21 cellular contexts compared by ENCODE assay signal in genomic region chr7:96833701-96834453, GRCh38.
DNase-seq lines count a peak whose midpoint lies in the region; FAIRE-seq and TF ChIP-seq lines count a peak whose summit lies in the region.
"Had no signal": no experiment of that assay in that cellular context is flagged by ENCODE, and none has a peak within 500 bp of the region (broad histone marks: within the 10 kb centered on the region; RNA-seq: fewer than 3 reads in every experiment).

No MANE protein-coding gene starts in this region.

- CTCF ChIA-PET in endothelial cell of umbilical vein (lab: Charles Lee) (no interaction called here), HEK293T (lab: Yijun Ruan, JAX) (no interaction called here)

- H3K36me3 Mint-ChIP-seq in neural crest cell (ENCODE audit: low read depth): no peaks in the 10 kb centered on the region

- no peaks in the 10 kb centered on the region for H3K36me3 ChIP-seq in endothelial cell of umbilical vein (ENCODE audit: control insufficient read depth in 2 of 2, extremely low read depth in 1 of 2, insufficient read depth in 2 of 2, low read length in 2 of 2)
- H3K36me3 ChIP-seq: ovary, Peyer's patch, uterus had no signal

- TF ChIP-seq CTCF in endothelial cell of umbilical vein (IDR thresholded peaks at IDR 0.05; ENCODE audit: extremely low read depth in 1 of 2, insufficient read depth in 1 of 2, low read depth in 1 of 2, low read length in 2 of 2) (no peak), neural crest cell (conservative IDR thresholded peaks at IDR 0.05) (no peak), GM10266 (IDR thresholded peaks at IDR 0.05; ENCODE audit: control insufficient read depth, insufficient read depth, low read depth, missing control alignments) (no peak)

- BruUV-seq in endothelial cell of umbilical vein (replicated peaks; lab: Mats Ljungman, UMichigan): no TSS peak

- H2AFZ ChIP-seq in endothelial cell of umbilical vein (ENCODE audit: low read depth, low read length): no peak overlapping the region

- H3K4me1 Mint-ChIP-seq in neural crest cell: peaks cover 7% of the 10 kb centered on the region

- no peak overlapping the region for H3K9ac ChIP-seq in endothelial cell of umbilical vein (replicated peaks; ENCODE audit: extremely low read depth, insufficient read depth, low read length)

- no peaks in the 10 kb centered on the region for H3K4me1 ChIP-seq in endothelial cell of umbilical vein (ENCODE audit: control insufficient read depth, extremely low read depth, insufficient read depth, low read length)
- H3K4me1 ChIP-seq: Peyer's patch, uterus had no signal

- no peak for TF ChIP-seq POLR2A in endothelial cell of umbilical vein (IDR thresholded peaks at IDR 0.05; ENCODE audit: low read depth, low read length)

- intact Hi-C loops in endothelial cell of umbilical vein (cut with micrococcal nuclease): no loop called here

- no peak overlapping the region for H3K4me3 ChIP-seq in endothelial cell of umbilical vein (replicated peaks in 1 of 3; ENCODE audit: insufficient read depth in 1 of 3, low read depth in 1 of 3, low read length in 3 of 3)
- H3K4me3 ChIP-seq: ovary, Peyer's patch, uterus had no signal

- no peak overlapping the region for H3K4me3 Mint-ChIP-seq in neural crest cell
- H3K4me3 Mint-ChIP-seq: activated CD8-positive, alpha-beta T cell treated with anti-CD3 and anti-CD28 coated beads, Interleukin-2, amount 10 ng/mL, durations not matched to agents 7 days and 5 days; activated T-helper 1 cell treated with anti-CD3 and anti-CD28 coated beads, Interleukin-12 subunit alpha, Interleukin-12 subunit beta, Interleukin-2, Interleukin-4 antibody, amounts not matched to agents 30 ng/mL and 10 ng/mL and 1 ng/mL, durations not matched to agents 14 hours and 24 hours and 36 hours; stimulated activated naive CD8-positive, alpha-beta T cell treated with anti-CD3 and anti-CD28 coated beads, Interleukin-15, Interleukin-2, amounts not matched to agents 100 ng/mL and 50 ng/mL, for 24 hours had no signal

- H3K4me2 ChIP-seq in endothelial cell of umbilical vein (ENCODE audit: insufficient read depth, low read length): no peak overlapping the region

- dilution Hi-C loops in endothelial cell of umbilical vein (cut with MboI; ENCODE audit: extremely low pct_ligation_motif_present, low sequenced_read_pairs): no loop called here

- H3K9me3 ChIP-seq in endothelial cell of umbilical vein (replicated peaks; ENCODE audit: control insufficient read depth, insufficient read depth, low read length): no peaks in the 10 kb centered on the region
- H3K9me3 ChIP-seq: ovary, Peyer's patch, uterus had no signal

- peaks cover 2% of the 10 kb centered on the region for H3K27me3 Mint-ChIP-seq in neural crest cell (ENCODE audit: low read depth)

- peak overlapping the region; percentile 23 for H3K27ac Mint-ChIP-seq in neural crest cell (ENCODE audit: unreplicated experiment)
- H3K27ac Mint-ChIP-seq: activated CD8-positive, alpha-beta T cell treated with anti-CD3 and anti-CD28 coated beads, Interleukin-2, amount 10 ng/mL, durations not matched to agents 7 days and 5 days; activated T-helper 1 cell treated with anti-CD3 and anti-CD28 coated beads, Interleukin-12 subunit alpha, Interleukin-12 subunit beta, Interleukin-2, Interleukin-4 antibody, amounts not matched to agents 30 ng/mL and 10 ng/mL and 1 ng/mL, durations not matched to agents 14 hours and 24 hours and 36 hours; stimulated activated naive CD8-positive, alpha-beta T cell treated with anti-CD3 and anti-CD28 coated beads, Interleukin-15, Interleukin-2, amounts not matched to agents 100 ng/mL and 50 ng/mL, for 24 hours had no signal

- H4K20me1 ChIP-seq in endothelial cell of umbilical vein (replicated peaks; ENCODE audit: control insufficient read depth, extremely low read depth, insufficient read depth, low read length): no peaks in the 10 kb centered on the region

- no peaks in the 10 kb centered on the region for H3K27me3 ChIP-seq in endothelial cell of umbilical vein (ENCODE audit: control insufficient read depth in 2 of 2, insufficient read depth in 2 of 2, low read length in 2 of 2)
- H3K27me3 ChIP-seq: ovary, Peyer's patch, uterus had no signal

- peak; percentile 50 for DNase-seq in DMS 273 treated with DMSO at 0.1 percent for 48 hours (lab: John Stamatoyannopoulos, UW)
- DNase-seq in NCI-H82 treated with DMSO at 0.1 percent for 48 hours (lab: John Stamatoyannopoulos, UW; ENCODE audit: unreplicated experiment): peak; percentile 25
- peak; percentile 3 for DNase-seq in endothelial cell of umbilical vein (ENCODE audit: low read depth, low spot score)
- DNase-seq in neural crest cell (ENCODE audit: low read depth, low spot score): no peak
- DNase-seq in epidermal melanocyte (ENCODE audit: insufficient read length, low spot score): no peak
- DNase-seq in HEK293T (ENCODE audit: extremely low spot score): no peak
- no peak for DNase-seq in NK-92 treated with Interleukin-12 subunit alpha and Interleukin-12 subunit beta, amount 100 ng/mL, for 24 hours (lab: John Stamatoyannopoulos, UW)
- no peak for DNase-seq in GM10266 (ENCODE audit: extremely low spot score)
- DNase-seq: activated CD8-positive, alpha-beta T cell treated with anti-CD3 and anti-CD28 coated beads, Interleukin-2, amount 10 ng/mL, durations not matched to agents 7 days and 5 days; KBM-7; NCI-H1417 treated with DMSO at 0.1 percent for 48 hours; NCI-H510A; ovary; Peyer's patch; stimulated activated CD4-positive, alpha-beta T cell treated with anti-CD3 and anti-CD28 coated beads, Interleukin-12 subunit alpha, Interleukin-12 subunit beta, amount 100 ng/mL, for 4 hours; T-helper 1 cell; uterus had no signal

- no peak overlapping the region for H3K27ac ChIP-seq in endothelial cell of umbilical vein (ENCODE audit: insufficient read depth, low read depth, low read length)
- H3K27ac ChIP-seq: ovary, Peyer's patch, VCaP had no signal

- H3K79me2 ChIP-seq in endothelial cell of umbilical vein (ENCODE audit: control insufficient read depth, insufficient read depth, low read length): no peaks in the 10 kb centered on the region

- peaks cover 4% of the 10 kb centered on the region for H3K9me3 Mint-ChIP-seq in neural crest cell
- H3K9me3 Mint-ChIP-seq: stimulated activated naive CD8-positive, alpha-beta T cell treated with anti-CD3 and anti-CD28 coated beads, Interleukin-15, Interleukin-2, amounts not matched to agents 100 ng/mL and 50 ng/mL, for 24 hours had no signal

- no peaks in the 10 kb centered on the region for H3K9me1 ChIP-seq in endothelial cell of umbilical vein (replicated peaks; ENCODE audit: control insufficient read depth, extremely low read depth, insufficient read depth, low read length)

- FAIRE-seq in endothelial cell of umbilical vein (lab: Jason Lieb, UNC): no peak
- FAIRE-seq: GM19239 had no signal

- POLR2A ChIA-PET in endothelial cell of umbilical vein (lab: Charles Lee): no interaction called here
- POLR2A ChIA-PET in HEK293T (lab: Yijun Ruan, JAX): no interaction called here

TF ChIP-seq in endothelial cell of umbilical vein, 7 proteins besides CTCF, POLR2A, EP300 and RAD21:
- TF ChIP-seq EZH2 (IDR thresholded peaks at IDR 0.05; ENCODE audit: borderline replicate concordance, low read depth, low read length, severe bottlenecking): no peak
- no peak for TF ChIP-seq MYC (IDR thresholded peaks at IDR 0.05; ENCODE audit: low read depth, low read length)
- TF ChIP-seq JUN (IDR thresholded peaks at IDR 0.05; ENCODE audit: borderline replicate concordance, insufficient read depth, insufficient read length, low read depth): no peak
- TF ChIP-seq POLR2AphosphoS5 (IDR thresholded peaks at IDR 0.05; ENCODE audit: insufficient read depth, low read depth, low read length): no peak
- TF ChIP-seq FOS (IDR thresholded peaks at IDR 0.05; ENCODE audit: borderline replicate concordance, insufficient read depth, low read length): no peak
- no peak for TF ChIP-seq MAX (IDR thresholded peaks at IDR 0.05; ENCODE audit: insufficient read depth, insufficient read length)
- no peak for TF ChIP-seq GATA2 (IDR thresholded peaks at IDR 0.05; ENCODE audit: insufficient read depth, insufficient read length, low read depth, low read length)

TF ChIP-seq in HEK293T, 16 proteins besides CTCF, POLR2A, EP300 and RAD21:
- TF ChIP-seq SUZ12 (IDR thresholded peaks at IDR 0.05) (no peak), ARNT (IDR thresholded peaks at IDR 0.05) (no peak), HDGF (IDR thresholded peaks at IDR 0.05; ENCODE audit: borderline replicate concordance) (no peak), FOXM1 (IDR thresholded peaks at IDR 0.05; ENCODE audit: borderline replicate concordance) (no peak), FOXA1 (IDR thresholded peaks at IDR 0.05) (no peak), LEF1 (IDR thresholded peaks at IDR 0.05; ENCODE audit: borderline replicate concordance) (no peak)

Comparison
In these comparisons a context has a peak if more than half of its experiments do, and no peak if none do; other contexts are left out.
1. DNase-seq: peak in DMS 273 treated with DMSO at 0.1 percent for 48 hours (single experiment), NCI-H82 treated with DMSO at 0.1 percent for 48 hours (single experiment) and endothelial cell of umbilical vein (single experiment); none in neural crest cell (single experiment), epidermal melanocyte (single experiment), HEK293T (single experiment), NK-92 treated with Interleukin-12 subunit alpha and Interleukin-12 subunit beta, amount 100 ng/mL, for 24 hours (single experiment) and GM10266 (single experiment).